Comparison of ENCODE assay signal across 1 cellular context in genomic region chr4:110231869-110232268, GRCh38.
TF ChIP-seq lines count a peak whose summit lies in the region.

No MANE protein-coding gene starts in this region.

TF ChIP-seq in HepG2, 621 proteins besides CTCF, POLR2A, EP300 and RAD21 (continued from another document):
- no peak for TF ChIP-seq ZNF333 (CRISPR knock-in tag; IDR thresholded peaks at IDR 0.05; ENCODE audit: borderline replicate concordance)
- TF ChIP-seq RELA (CRISPR knock-in tag; IDR thresholded peaks at IDR 0.05) = no peak
